Comparison of ENCODE assay signal across 8 cellular contexts in genomic region chr1:208243851-208244583, GRCh38. TPM values are rescaled to one million over a fixed set of nuclear protein-coding genes. Genes with fewer than 3 reads are reported as not detected.
A peak's percentile ranks its signal among the peaks of the same experiment; 100 is the strongest.
DNase-seq lines count a peak whose midpoint lies in the region; TF ChIP-seq lines count a peak whose summit lies in the region.

Gene PLXNA2 (minus strand): TSS chr1:208244384. CDS start chr1:208217922, 26,462 bp downstream.

- H3K36me3 Mint-ChIP-seq in endothelial cell (ENCODE audit: low read depth, unreplicated experiment): no peaks in the 10 kb centered on the region

- H3K27ac Mint-ChIP-seq in endothelial cell (ENCODE audit: unreplicated experiment): peak within 1 kb of the TSS; percentile 85

- DNase-seq in ELF-1 (ENCODE audit: low read depth, low spot score) (peak; percentile 85), HK-2 (ENCODE audit: unreplicated experiment) (peak; percentile 60), NOMO-1 treated with DMSO at 0.1 percent for 48 hours (lab: John Stamatoyannopoulos, UW; ENCODE audit: unreplicated experiment) (peak; percentile 83), activated T-cell treated with anti-CD3 and anti-CD28 coated beads for 1 hour (ENCODE audit: low read depth) (peak; percentile 42), endothelial cell (ENCODE audit: low spot score) (peak; percentile 84), mesenteric fat pad (ENCODE audit: low spot score) (peak; percentile 94), COLO829 (ENCODE audit: low spot score) (no peak)
- DNase-seq in stimulated activated CD8-positive, alpha-beta memory T cell treated with anti-CD3 and anti-CD28 coated beads, Interleukin-2, amount 100 ng/mL, for 48 hours (ENCODE audit: low read depth in 2 of 2): peak; percentile 34

- no peak for TF ChIP-seq CTCF in endothelial cell (IDR thresholded peaks at IDR 0.05; ENCODE audit: unreplicated experiment)

- H3K4me1 Mint-ChIP-seq in endothelial cell (ENCODE audit: unreplicated experiment): peaks cover 30% of the 10 kb centered on the region

- no peaks in the 10 kb centered on the region for H3K9me3 Mint-ChIP-seq in endothelial cell (ENCODE audit: unreplicated experiment)

- H3K27me3 Mint-ChIP-seq in endothelial cell (ENCODE audit: unreplicated experiment): peaks cover 5% of the 10 kb centered on the region

- peak within 1 kb of the TSS; percentile 95 for H3K4me3 Mint-ChIP-seq in endothelial cell (ENCODE audit: unreplicated experiment)

RNA-seq across cellular contexts. Expression of gene PLXNA2, which starts in this region (rescaled TPM):
- 25.6 TPM for total RNA-seq in endothelial cell (ENCODE audit: unreplicated experiment)
- total RNA-seq in mesenteric fat pad: 49.0 TPM
